8 cellular contexts compared by ENCODE assay signal in genomic region chr7:98280296-98280695, GRCh38. TPM values are rescaled to one million over a fixed set of nuclear protein-coding genes. Genes with fewer than 3 reads are reported as not detected.
DNase-seq lines count a peak whose midpoint lies in the region; ATAC-seq and TF ChIP-seq lines count a peak whose summit lies in the region.

No MANE protein-coding gene starts in this region.

- no peaks in the 10 kb centered on the region for H3K27me3 ChIP-seq in mesenchymal stem cell (ENCODE audit: control insufficient read depth in 1 of 2, insufficient read depth in 1 of 2, low read length in 2 of 2)
- H3K27me3 ChIP-seq in thymus (ENCODE audit: control insufficient read depth, insufficient read depth) = no peaks in the 10 kb centered on the region

- no peaks in the 10 kb centered on the region for H3K9me3 ChIP-seq in mesenchymal stem cell (ENCODE audit: control insufficient read depth, low read length)
- no peaks in the 10 kb centered on the region for H3K9me3 ChIP-seq in thymus (ENCODE audit: control insufficient read depth)

- in situ Hi-C loops in astrocyte of the spinal cord (cut with HindIII; ENCODE audit: low sequenced_read_pairs) = no loop called here

- H2BK12ac ChIP-seq in mesenchymal stem cell (ENCODE audit: low read length in 2 of 2) = no peak overlapping the region

- no peak overlapping the region for H2AK5ac ChIP-seq in mesenchymal stem cell (ENCODE audit: low read length, severe bottlenecking)

- H4K91ac ChIP-seq in mesenchymal stem cell (ENCODE audit: low read length) = no peak overlapping the region

- no peak overlapping the region for H2AFZ ChIP-seq in mesenchymal stem cell (ENCODE audit: low read depth, low read length)

- H3K14ac ChIP-seq in mesenchymal stem cell (ENCODE audit: low read length in 2 of 2) = no peak overlapping the region

- peak overlapping the region; percentile 87 for H3K9ac ChIP-seq in mesenchymal stem cell (ENCODE audit: low read length)

- CTCF ChIA-PET in activated naive CD4-positive, alpha-beta T cell treated with anti-CD3 and anti-CD28 coated beads for 36 hours (lab: Charles Lee) = interaction anchor here (0.6 kb wide), 1 partner anchor 9 kb away, joined by 3 read pairs; no protein-coding TSS in a partner anchor

- H3K9me3 Mint-ChIP-seq in activated naive CD4-positive, alpha-beta T cell treated with anti-CD3 and anti-CD28 coated beads for 36 hours = no peaks in the 10 kb centered on the region

- no peak overlapping the region for H3K27ac Mint-ChIP-seq in activated naive CD4-positive, alpha-beta T cell treated with anti-CD3 and anti-CD28 coated beads for 36 hours

- peak overlapping the region; percentile 76 for H3K4me3 Mint-ChIP-seq in activated naive CD4-positive, alpha-beta T cell treated with anti-CD3 and anti-CD28 coated beads for 36 hours

- H3K27me3 Mint-ChIP-seq in activated naive CD4-positive, alpha-beta T cell treated with anti-CD3 and anti-CD28 coated beads for 36 hours (ENCODE audit: low read depth) = no peaks in the 10 kb centered on the region

- DNase-seq in activated naive CD4-positive, alpha-beta T cell treated with anti-CD3 and anti-CD28 coated beads for 36 hours = no peak
- no peak for DNase-seq in activated naive CD4-positive, alpha-beta T cell (lab: John Stamatoyannopoulos, UW)
- DNase-seq in astrocyte of the spinal cord (ENCODE audit: low read depth, low spot score) (no peak), mesenchymal stem cell (no peak), NCI-H446 treated with DMSO at 0.1 percent for 48 hours (lab: John Stamatoyannopoulos, UW) (no peak), Kasumi-1 (lab: John Stamatoyannopoulos, UW) (no peak)

- H3K27ac ChIP-seq in mesenchymal stem cell (ENCODE audit: low read length, poor library complexity, severe bottlenecking) = no peak overlapping the region
- H3K27ac ChIP-seq in thymus (ENCODE audit: low read depth) = no peak overlapping the region

- no peak for TF ChIP-seq CTCF in astrocyte of the spinal cord (IDR thresholded peaks at IDR 0.05; ENCODE audit: low read depth, low read length)

- WGBS in mesenchymal stem cell = 63% methylated on average over 7 of the region's 7 CpGs
- WGBS in thymus = 61% methylated on average over 7 of the region's 7 CpGs

- H3K4me1 ChIP-seq in mesenchymal stem cell (ENCODE audit: control insufficient read depth, insufficient read depth, low read depth, low read length) (peaks cover 25% of the 10 kb centered on the region), thymus (ENCODE audit: control insufficient read depth, insufficient read depth, low read length) (peaks cover 3% of the 10 kb centered on the region)

- H3K4me3 ChIP-seq in astrocyte of the spinal cord (ENCODE audit: low read depth, low read length) = peak overlapping the region; percentile 57
- peak overlapping the region in 1 of 2 experiments; percentile 84 for H3K4me3 ChIP-seq in mesenchymal stem cell (ENCODE audit: insufficient read depth in 1 of 2, low read depth in 1 of 2, low read length in 2 of 2)
- H3K4me3 ChIP-seq in thymus (ENCODE audit: low read length) = peak overlapping the region; percentile 90

- H3K79me1 ChIP-seq in mesenchymal stem cell (replicated peaks; ENCODE audit: low read length, poor library complexity, severe bottlenecking) = no peaks in the 10 kb centered on the region

- intact Hi-C loops in activated naive CD4-positive, alpha-beta T cell treated with anti-CD3 and anti-CD28 coated beads for 36 hours (cut with micrococcal nuclease) = loop anchor here (2.0 kb wide), 3 partner anchors 69 to 307 kb away; partner anchors contain the start of gene BHLHA15

- no peak overlapping the region for H3K23ac ChIP-seq in mesenchymal stem cell (ENCODE audit: low read length in 2 of 2)

- peaks cover 29% of the 10 kb centered on the region for H3K4me1 Mint-ChIP-seq in activated naive CD4-positive, alpha-beta T cell treated with anti-CD3 and anti-CD28 coated beads for 36 hours (ENCODE audit: low read depth)

- H3K4ac ChIP-seq in mesenchymal stem cell (ENCODE audit: low read depth in 1 of 2, low read length in 2 of 2) = no peak overlapping the region

- no peak overlapping the region for H2BK120ac ChIP-seq in mesenchymal stem cell (ENCODE audit: low read depth, low read length)

- H2BK5ac ChIP-seq in mesenchymal stem cell (ENCODE audit: low read depth, low read length, poor library complexity, severe bottlenecking) = no peak overlapping the region

- H3K4me2 ChIP-seq in mesenchymal stem cell (ENCODE audit: low read length, poor library complexity, severe bottlenecking) = peak overlapping the region; percentile 98

- no peak overlapping the region for H4K8ac ChIP-seq in mesenchymal stem cell (ENCODE audit: low read length)

- H3K36me3 ChIP-seq in mesenchymal stem cell (ENCODE audit: control insufficient read depth in 1 of 2, insufficient read depth in 2 of 2, low read depth in 1 of 2, low read length in 2 of 2) (peaks cover 18 to 19% of the 10 kb centered on the region in 2 experiments), thymus (ENCODE audit: control insufficient read depth, insufficient read depth) (peaks cover 2% of the 10 kb centered on the region)

- peaks cover 2% of the 10 kb centered on the region for H3K36me3 Mint-ChIP-seq in activated naive CD4-positive, alpha-beta T cell treated with anti-CD3 and anti-CD28 coated beads for 36 hours (ENCODE audit: low read depth)

- no peak overlapping the region for H3K18ac ChIP-seq in mesenchymal stem cell (ENCODE audit: low read depth in 1 of 2, low read length in 2 of 2)

- no peak for ATAC-seq in GM19455 (IDR thresholded peaks at IDR 0.05; ENCODE audit: unreplicated experiment)

- H2BK15ac ChIP-seq in mesenchymal stem cell (ENCODE audit: low read depth, poor library complexity, severe bottlenecking) = no peak overlapping the region

RNA-seq across cellular contexts. Expression of gene BRI3, which starts 1.2 kb away (rescaled TPM):
- total RNA-seq in activated naive CD4-positive, alpha-beta T cell treated with anti-CD3 and anti-CD28 coated beads for 36 hours = 10 to 100 TPM; 51.6 to 54.4 TPM
- polyA plus RNA-seq in mesenchymal stem cell (2013, experiment 1 of 2) = 768 TPM
- polyA plus RNA-seq in mesenchymal stem cell (2013, experiment 2 of 2) = 790 TPM
- 222 TPM for polyA plus RNA-seq in thymus

RNA-seq across cellular contexts. Expression of gene TECPR1, which starts 28.3 kb away (rescaled TPM):
- total RNA-seq in activated naive CD4-positive, alpha-beta T cell treated with anti-CD3 and anti-CD28 coated beads for 36 hours = 10 to 100 TPM; 29.8 to 36.7 TPM
- polyA plus RNA-seq in mesenchymal stem cell (2013, experiment 1 of 2) = 7.4 TPM
- 7.4 TPM for polyA plus RNA-seq in mesenchymal stem cell (2013, experiment 2 of 2)
- polyA plus RNA-seq in thymus = 30.0 TPM
